8 cellular contexts compared by ENCODE assay signal in the genomic region with DNA sequence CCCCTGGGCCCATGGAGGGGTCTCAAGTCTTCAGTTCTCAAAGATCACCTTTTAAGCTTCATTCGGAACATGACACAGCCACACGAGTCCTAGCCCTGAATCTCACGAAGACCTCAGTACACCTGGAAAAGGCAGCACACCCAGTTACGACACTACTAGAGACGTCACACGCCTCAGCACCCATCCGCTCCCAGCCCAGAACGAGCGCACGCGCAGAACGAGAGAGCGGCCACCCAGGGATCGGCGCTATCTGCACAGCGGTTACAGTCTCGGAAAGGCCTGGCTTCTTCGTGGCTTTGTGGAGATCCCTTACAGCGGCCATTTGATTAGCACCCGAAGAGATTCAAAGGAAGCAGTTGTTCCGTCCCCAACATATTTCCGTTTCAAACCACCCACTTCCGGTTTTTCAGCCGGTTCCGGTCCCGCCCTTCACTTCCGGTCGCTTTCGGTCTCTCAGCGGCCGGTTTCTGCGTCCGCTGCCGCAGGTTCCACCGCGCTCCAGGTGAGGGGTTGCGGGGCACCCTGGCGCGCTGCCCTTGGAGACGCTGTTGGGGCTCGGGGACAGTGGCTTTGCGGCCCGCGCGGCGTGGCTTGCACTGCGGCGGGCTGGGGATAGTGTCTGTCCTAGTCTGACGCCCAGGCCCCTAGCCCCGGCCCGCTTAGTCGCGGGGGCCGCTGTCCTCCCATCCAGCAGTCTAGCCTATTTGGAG. TPM values are rescaled to one million over a fixed set of nuclear protein-coding genes. Genes with fewer than 3 reads are reported as not detected.
A peak's percentile ranks its signal among the peaks of the same experiment; 100 is the strongest.
DNase-seq lines count a peak whose midpoint lies in the region; ATAC-seq and TF ChIP-seq lines count a peak whose summit lies in the region.

A gene with protein sequence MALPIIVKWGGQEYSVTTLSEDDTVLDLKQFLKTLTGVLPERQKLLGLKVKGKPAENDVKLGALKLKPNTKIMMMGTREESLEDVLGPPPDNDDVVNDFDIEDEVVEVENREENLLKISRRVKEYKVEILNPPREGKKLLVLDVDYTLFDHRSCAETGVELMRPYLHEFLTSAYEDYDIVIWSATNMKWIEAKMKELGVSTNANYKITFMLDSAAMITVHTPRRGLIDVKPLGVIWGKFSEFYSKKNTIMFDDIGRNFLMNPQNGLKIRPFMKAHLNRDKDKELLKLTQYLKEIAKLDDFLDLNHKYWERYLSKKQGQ (plus strand): TSS at position 432 of the 710 bp plus-strand sequence. CDS start 5,626 bp downstream, outside the sequence.

- H3K4me3 ChIP-seq in CD8-positive, alpha-beta T cell (ENCODE audit: low read depth, low read length), result peak within 1 kb of the TSS; percentile 96
- H3K4me3 ChIP-seq in lung, result peak within 1 kb of the TSS; percentile 97

- peak within 1 kb of the TSS; percentile 97 for H3K27ac ChIP-seq in CD8-positive, alpha-beta T cell (ENCODE audit: low read depth, low read length)
- H3K27ac ChIP-seq in lung (ENCODE audit: low read depth in 1 of 2, low read length in 1 of 2), result peak within 1 kb of the TSS; percentile 69 to 96

- no peak for TF ChIP-seq CTCF in CD8-positive, alpha-beta T cell (IDR thresholded peaks at IDR 0.05)
- TF ChIP-seq CTCF in lung (IDR thresholded peaks at IDR 0.05; ENCODE audit: control extremely low read depth, extremely low read depth), result no peak

- peak within 1 kb of the TSS; percentile 99 for H3K27ac Mint-ChIP-seq in CD8-positive, alpha-beta T cell

- 1% methylated on average over 54 of the region's 54 CpGs for WGBS in lung, 2 donors

- H3K4me1 Mint-ChIP-seq in CD8-positive, alpha-beta T cell (ENCODE audit: low read depth), result peaks cover 55% of the 10 kb centered on the region

- intact Hi-C loops in CD8-positive, alpha-beta T cell (cut with DNase I, micrococcal nuclease), result loop anchor here (1.0 to 10.0 kb wide), 12 partner anchors 54 to 1531 kb away; a partner anchor contains a TSS

- no peaks in the 10 kb centered on the region for H3K27me3 Mint-ChIP-seq in CD8-positive, alpha-beta T cell (ENCODE audit: low read depth)

- peaks cover 3% of the 10 kb centered on the region for H3K9me3 Mint-ChIP-seq in CD8-positive, alpha-beta T cell

- no peaks in the 10 kb centered on the region for H3K9me3 ChIP-seq in CD8-positive, alpha-beta T cell (ENCODE audit: low read length)
- H3K9me3 ChIP-seq in lung (ENCODE audit: control insufficient read depth in 2 of 2, insufficient read depth in 1 of 2, low read length in 1 of 2), result no peaks in the 10 kb centered on the region

- CTCF ChIA-PET in CD8-positive, alpha-beta T cell (lab: Charles Lee), result interaction anchor here (1.0 to 1.5 kb wide), 3 partner anchors 56 to 725 kb away, joined by 3 to 6 read pairs (median 3); no protein-coding TSS in a partner anchor

- POLR2A ChIA-PET in CD8-positive, alpha-beta T cell (lab: Charles Lee), result interaction anchor here (0.8 to 1.4 kb wide), 3 partner anchors 54 to 106 kb away, joined by 3 to 10 read pairs (median 6); no protein-coding TSS in a partner anchor

- no peaks in the 10 kb centered on the region for H3K27me3 ChIP-seq in CD8-positive, alpha-beta T cell (ENCODE audit: insufficient read depth, low read length)
- no peaks in the 10 kb centered on the region for H3K27me3 ChIP-seq in lung (ENCODE audit: control insufficient read depth, insufficient read depth)

- H3K4me1 ChIP-seq in CD8-positive, alpha-beta T cell (ENCODE audit: insufficient read depth, low read length), result peaks cover 21% of the 10 kb centered on the region
- H3K4me1 ChIP-seq in lung (ENCODE audit: control insufficient read depth in 2 of 2, insufficient read depth in 2 of 2, low read length in 2 of 2), result peaks cover 2 to 4% of the 10 kb centered on the region in 2 donors

- peak; percentile 57 to 87 (median 75) for DNase-seq in CD8-positive, alpha-beta T cell
- DNase-seq in HPDE6-E6E7 (ENCODE audit: extremely low spot score), result peak; percentile 97
- DNase-seq in NK-92 (lab: John Stamatoyannopoulos, UW; ENCODE audit: unreplicated experiment), result peak; percentile 21
- DNase-seq in activated CD8-positive, alpha-beta memory T cell treated with anti-CD3 and anti-CD28 coated beads for 1 hour (ENCODE audit: extremely low read depth in 1 of 2, low read depth in 1 of 2), result peak; percentile 50 to 56
- DNase-seq in effector CD4-positive, alpha-beta T cell, result peak; percentile 71
- peak; percentile 86 for DNase-seq in lung (ENCODE audit: low spot score)
- DNase-seq in stimulated activated CD4-positive, alpha-beta T cell treated with anti-CD3 and anti-CD28 coated beads, TNF-alpha, amount 100 ng/mL, for 4 hours (ENCODE audit: low read depth in 3 of 3), result peak; percentile 47 to 64 (median 57)

- ATAC-seq in CD8-positive, alpha-beta T cell, result peak; percentile 86
- ATAC-seq in GM19467 (IDR thresholded peaks at IDR 0.05; ENCODE audit: unreplicated experiment) (peak; percentile 95), lung (ENCODE audit: insufficient read depth, low FRiP score) (peak; percentile 90)

- H3K4me3 Mint-ChIP-seq in CD8-positive, alpha-beta T cell, result peak within 1 kb of the TSS; percentile 92

- H3K36me3 Mint-ChIP-seq in CD8-positive, alpha-beta T cell, result peaks cover 33% of the 10 kb centered on the region

- no peaks in the 10 kb centered on the region for H3K36me3 ChIP-seq in CD8-positive, alpha-beta T cell (ENCODE audit: insufficient read depth, low read length)
- H3K36me3 ChIP-seq in lung (ENCODE audit: control insufficient read depth in 2 of 2, insufficient read depth in 2 of 2, low read length in 2 of 2), result no peaks in the 10 kb centered on the region

RNA-seq across cellular contexts. Expression of the gene that starts here (rescaled TPM):
- 10 to 100 TPM; 16.4 to 19.6 TPM for total RNA-seq in CD8-positive, alpha-beta T cell
- 10 to 100 TPM; 19.0 to 25.6 TPM for total RNA-seq in lung
- polyA plus RNA-seq in lung, result 10 to 100 TPM; 24.4 to 27.4 TPM

Comparison
In these comparisons a context has a peak if more than half of its experiments do, and no peak if none do; other contexts are left out.
1. Peak in every context shown above with its lines: DNase-seq, ATAC-seq, H3K4me3 ChIP-seq and H3K27ac ChIP-seq.
2. DNase-seq: peak in every context shown above with its lines; median percentile 97 in HPDE6-E6E7; 86 in lung; 75 in CD8-positive, alpha-beta T cell; 71 in effector CD4-positive, alpha-beta T cell; 57 in stimulated activated CD4-positive, alpha-beta T cell treated with anti-CD3 and anti-CD28 coated beads, TNF-alpha, amount 100 ng/mL, for 4 hours; 53 in activated CD8-positive, alpha-beta memory T cell treated with anti-CD3 and anti-CD28 coated beads for 1 hour; 21 in NK-92.